In the genomic region with DNA sequence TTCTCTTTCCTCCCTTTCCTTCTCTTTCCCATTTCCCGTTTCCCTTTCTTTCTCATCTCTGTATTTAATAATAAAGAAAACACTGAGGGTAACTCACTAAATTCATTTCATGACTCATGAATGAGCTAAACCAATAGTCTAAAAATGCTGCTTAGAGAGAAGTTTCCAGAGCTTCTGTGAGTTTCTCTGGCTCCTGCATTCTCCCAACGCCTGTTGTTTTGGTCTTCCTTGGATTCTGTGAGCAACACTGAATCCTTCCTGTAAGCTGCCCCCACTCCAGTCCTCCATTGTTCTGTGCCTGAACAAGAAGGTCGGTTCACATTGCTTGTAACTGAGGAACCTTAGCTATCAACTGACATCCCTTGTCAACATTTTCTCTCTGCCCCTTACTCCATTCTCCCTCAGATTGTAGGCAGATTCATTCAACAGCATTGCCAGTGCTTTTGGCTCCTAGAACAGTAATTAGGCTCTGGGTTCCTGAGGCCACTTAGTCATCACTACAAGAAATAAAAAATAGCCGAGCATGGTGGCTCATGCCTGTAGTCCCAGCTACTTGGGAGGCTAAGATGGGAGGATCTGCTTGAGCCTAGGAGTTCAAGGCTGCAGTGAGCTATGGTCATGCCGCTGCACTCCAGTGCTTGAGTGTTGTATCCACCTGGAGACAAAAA, we compare ENCODE assay signal across 1 cellular context.
TF ChIP-seq lines count a peak whose summit lies in the region.

No MANE protein-coding gene starts in this region.

TF ChIP-seq in HCT116, 20 proteins besides CTCF, POLR2A, EP300 and RAD21 (continued from another document):
- TF ChIP-seq, protein P1, sequence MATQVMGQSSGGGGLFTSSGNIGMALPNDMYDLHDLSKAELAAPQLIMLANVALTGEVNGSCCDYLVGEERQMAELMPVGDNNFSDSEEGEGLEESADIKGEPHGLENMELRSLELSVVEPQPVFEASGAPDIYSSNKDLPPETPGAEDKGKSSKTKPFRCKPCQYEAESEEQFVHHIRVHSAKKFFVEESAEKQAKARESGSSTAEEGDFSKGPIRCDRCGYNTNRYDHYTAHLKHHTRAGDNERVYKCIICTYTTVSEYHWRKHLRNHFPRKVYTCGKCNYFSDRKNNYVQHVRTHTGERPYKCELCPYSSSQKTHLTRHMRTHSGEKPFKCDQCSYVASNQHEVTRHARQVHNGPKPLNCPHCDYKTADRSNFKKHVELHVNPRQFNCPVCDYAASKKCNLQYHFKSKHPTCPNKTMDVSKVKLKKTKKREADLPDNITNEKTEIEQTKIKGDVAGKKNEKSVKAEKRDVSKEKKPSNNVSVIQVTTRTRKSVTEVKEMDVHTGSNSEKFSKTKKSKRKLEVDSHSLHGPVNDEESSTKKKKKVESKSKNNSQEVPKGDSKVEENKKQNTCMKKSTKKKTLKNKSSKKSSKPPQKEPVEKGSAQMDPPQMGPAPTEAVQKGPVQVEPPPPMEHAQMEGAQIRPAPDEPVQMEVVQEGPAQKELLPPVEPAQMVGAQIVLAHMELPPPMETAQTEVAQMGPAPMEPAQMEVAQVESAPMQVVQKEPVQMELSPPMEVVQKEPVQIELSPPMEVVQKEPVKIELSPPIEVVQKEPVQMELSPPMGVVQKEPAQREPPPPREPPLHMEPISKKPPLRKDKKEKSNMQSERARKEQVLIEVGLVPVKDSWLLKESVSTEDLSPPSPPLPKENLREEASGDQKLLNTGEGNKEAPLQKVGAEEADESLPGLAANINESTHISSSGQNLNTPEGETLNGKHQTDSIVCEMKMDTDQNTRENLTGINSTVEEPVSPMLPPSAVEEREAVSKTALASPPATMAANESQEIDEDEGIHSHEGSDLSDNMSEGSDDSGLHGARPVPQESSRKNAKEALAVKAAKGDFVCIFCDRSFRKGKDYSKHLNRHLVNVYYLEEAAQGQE (IDR thresholded peaks at IDR 0.05; ENCODE audit: low read depth), result no peak
- no peak for TF ChIP-seq POLR2AphosphoS5 (IDR thresholded peaks at IDR 0.05; ENCODE audit: low read depth, low read length)
- TF ChIP-seq, protein P2, sequence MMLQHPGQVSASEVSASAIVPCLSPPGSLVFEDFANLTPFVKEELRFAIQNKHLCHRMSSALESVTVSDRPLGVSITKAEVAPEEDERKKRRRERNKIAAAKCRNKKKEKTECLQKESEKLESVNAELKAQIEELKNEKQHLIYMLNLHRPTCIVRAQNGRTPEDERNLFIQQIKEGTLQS (IDR thresholded peaks at IDR 0.05), result no peak
- TF ChIP-seq, protein P3, sequence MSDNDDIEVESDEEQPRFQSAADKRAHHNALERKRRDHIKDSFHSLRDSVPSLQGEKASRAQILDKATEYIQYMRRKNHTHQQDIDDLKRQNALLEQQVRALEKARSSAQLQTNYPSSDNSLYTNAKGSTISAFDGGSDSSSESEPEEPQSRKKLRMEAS (IDR thresholded peaks at IDR 0.05), result no peak
- no peak for TF ChIP-seq YY1 (IDR thresholded peaks at IDR 0.05; ENCODE audit: extremely low read depth, insufficient replicate concordance, low read depth, low read length)
- no peak for TF ChIP-seq TCF7L2 (IDR thresholded peaks at IDR 0.05; ENCODE audit: borderline replicate concordance, extremely low read depth, insufficient read depth, insufficient read length)
- no peak for TF ChIP-seq JUND (IDR thresholded peaks at IDR 0.05)
- no peak for TF ChIP-seq CEBPB (IDR thresholded peaks at IDR 0.05; ENCODE audit: low read depth)
- no peak for TF ChIP-seq EZH2phosphoT487 (IDR thresholded peaks at IDR 0.05; ENCODE audit: borderline replicate concordance)
- no peak for TF ChIP-seq EGR1 (IDR thresholded peaks at IDR 0.05; ENCODE audit: low read depth)
TF ChIP-seq in HCT116: peak in this region for 0.
